8 cellular contexts compared by ENCODE assay signal in the genomic region with DNA sequence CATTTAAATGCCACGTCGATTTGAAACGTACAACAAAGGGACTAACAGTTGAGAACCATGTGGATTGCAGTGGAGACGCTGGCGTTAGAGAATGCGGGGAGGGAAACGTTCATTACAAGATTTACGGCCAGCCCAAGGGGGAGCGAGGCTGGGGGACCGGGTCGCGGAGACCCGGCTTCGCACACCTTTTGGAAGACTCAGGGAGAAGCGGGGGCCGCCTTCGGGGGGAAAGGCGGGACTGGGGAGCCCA. TPM values are rescaled to one million over a fixed set of nuclear protein-coding genes. Genes with fewer than 3 reads are reported as not detected.
DNase-seq lines count a peak whose midpoint lies in the region; ATAC-seq, FAIRE-seq and TF ChIP-seq lines count a peak whose summit lies in the region.

No MANE protein-coding gene starts in this region.

- H3K4me2 ChIP-seq in Karpas-422 (ENCODE audit: low read depth, low read length, poor library complexity, severe bottlenecking), result peak overlapping the region; percentile 80

- TF ChIP-seq CTCF in bronchial epithelial cell (IDR thresholded peaks at IDR 0.05; ENCODE audit: insufficient read depth, low read length, severe bottlenecking), result no peak

- H2AFZ ChIP-seq in Karpas-422 (ENCODE audit: low read length), result peak overlapping the region; percentile 97

- no peaks in the 10 kb centered on the region for H3K36me3 ChIP-seq in Karpas-422 (ENCODE audit: insufficient read depth, low read length)
- H3K36me3 ChIP-seq in bronchial epithelial cell (ENCODE audit: control insufficient read depth, insufficient read depth, low read length), result no peaks in the 10 kb centered on the region
- no peaks in the 10 kb centered on the region for H3K36me3 ChIP-seq in muscle layer of duodenum (ENCODE audit: control insufficient read depth in 1 of 2, insufficient read depth in 2 of 2, low read length in 2 of 2)

- H3K9me3 ChIP-seq in Karpas-422 (ENCODE audit: low read length) (no peaks in the 10 kb centered on the region), muscle layer of duodenum (ENCODE audit: control insufficient read depth in 1 of 2, low read length in 2 of 2) (no peaks in the 10 kb centered on the region)

- H4K20me1 ChIP-seq in Karpas-422 (ENCODE audit: insufficient read depth, low read depth, low read length), result no peaks in the 10 kb centered on the region

- DNase-seq in Karpas-422 (no peak), bronchial epithelial cell (ENCODE audit: low read depth) (no peak), cerebellum (ENCODE audit: low spot score) (no peak)
- no peak for DNase-seq in stimulated activated CD4-positive, alpha-beta T cell treated with anti-CD3 and anti-CD28 coated beads, Interleukin-1b, Interleukin-23, amount 100 ng/mL, for 48 hours

- H3K27ac ChIP-seq in Karpas-422 (ENCODE audit: low read length) (no peak overlapping the region), muscle layer of duodenum (ENCODE audit: low read length) (peak overlapping the region; percentile 96)

- H3K27me3 ChIP-seq in Karpas-422 (ENCODE audit: low read length), result no peaks in the 10 kb centered on the region
- no peaks in the 10 kb centered on the region for H3K27me3 ChIP-seq in bronchial epithelial cell (ENCODE audit: control insufficient read depth, insufficient read depth, low read length)
- H3K27me3 ChIP-seq in muscle layer of duodenum (ENCODE audit: low read depth, low read length), result no peaks in the 10 kb centered on the region

- TF ChIP-seq POLR2A in GM18505 (IDR thresholded peaks at IDR 0.05; ENCODE audit: borderline replicate concordance, extremely low read depth, insufficient read depth, insufficient read length), result no peak

- peaks cover 12% of the 10 kb centered on the region for H3K4me1 ChIP-seq in Karpas-422 (ENCODE audit: low read length)
- H3K4me1 ChIP-seq in muscle layer of duodenum (ENCODE audit: control insufficient read depth in 1 of 2, insufficient read depth in 2 of 2, low read length in 2 of 2), result peaks cover 4 to 6% of the 10 kb centered on the region in 2 donors

- H3K9me2 ChIP-seq in Karpas-422 (replicated peaks; ENCODE audit: insufficient read depth, low read length), result no peaks in the 10 kb centered on the region; the same call in 1 of the 2 replicates

- H3K4me3 ChIP-seq in Karpas-422 (ENCODE audit: low read length) (peak overlapping the region; percentile 79), bronchial epithelial cell (ENCODE audit: low read depth, low read length) (peak overlapping the region; percentile 68), muscle layer of duodenum (ENCODE audit: low read depth in 1 of 2, low read length in 2 of 2) (peak overlapping the region; percentile 77 to 81)

- FAIRE-seq in bronchial epithelial cell (lab: Jason Lieb, UNC), result no peak

- H3K9ac ChIP-seq in Karpas-422 (ENCODE audit: low read length), result peak overlapping the region; percentile 72

- no peaks in the 10 kb centered on the region for H3K79me2 ChIP-seq in Karpas-422 (ENCODE audit: low read length)

- ATAC-seq in GM18505 (IDR thresholded peaks at IDR 0.05; ENCODE audit: unreplicated experiment) (peak; percentile 20), GM18519 (IDR thresholded peaks at IDR 0.05; ENCODE audit: low FRiP score, unreplicated experiment) (no peak), GM18858 (IDR thresholded peaks at IDR 0.05; ENCODE audit: unreplicated experiment) (no peak)

RNA-seq across cellular contexts. Expression of a gene that starts 20.8 kb away (rescaled TPM):
- not detected in 2 replicates for total RNA-seq in Karpas-422 (2014; rRNA removed; shearing (Covaris generic); ENCODE audit: low replicate concordance)
- total RNA-seq in bronchial epithelial cell, result not detected in 2 replicates
- not detected for total RNA-seq in cerebellum

RNA-seq across cellular contexts. Expression of a gene that starts 48.8 kb away (rescaled TPM):
- total RNA-seq in Karpas-422 (2014; rRNA removed; shearing (Covaris generic); ENCODE audit: low replicate concordance), result not detected in 2 replicates
- total RNA-seq in bronchial epithelial cell (not detected in 2 replicates), cerebellum (not detected)
